ENCODE assay signal across 4 cellular contexts in genomic region chr4:112700679-112701078, GRCh38.
A peak's percentile ranks its signal among the peaks of the same experiment; 100 is the strongest.
TF ChIP-seq lines count a peak whose summit lies in the region.

No MANE protein-coding gene starts in this region.

TF ChIP-seq in HepG2, 621 proteins besides CTCF, POLR2A, EP300 and RAD21:
- TF ChIP-seq ZNF563 (CRISPR knock-in tag; IDR thresholded peaks at IDR 0.05) (no peak), HNRNPK (IDR thresholded peaks at IDR 0.05; ENCODE audit: low read depth, low read length, poor library complexity, severe bottlenecking) (peak; percentile 45), CEBPB (IDR thresholded peaks at IDR 0.05; ENCODE audit: borderline replicate concordance, low read depth, low read length) (peak; percentile 65; the same call in 1 of the 2 replicates)

TF ChIP-seq in IMR-90, 13 proteins besides CTCF, POLR2A, EP300 and RAD21:
- peak; percentile 72 for TF ChIP-seq CEBPB (IDR thresholded peaks at IDR 0.05; ENCODE audit: low read depth, low read length)
- no peak for TF ChIP-seq ELK1 (IDR thresholded peaks at IDR 0.05; ENCODE audit: borderline replicate concordance, low read depth, low read length)
- TF ChIP-seq USF2 (IDR thresholded peaks at IDR 0.05; ENCODE audit: low read depth, low read length): no peak

TF ChIP-seq in K562, 482 proteins besides CTCF, POLR2A, EP300 and RAD21:
- no peak for TF ChIP-seq PHB (CRISPR knock-in tag; IDR thresholded peaks at IDR 0.05)
- TF ChIP-seq HSF4 (CRISPR knock-in tag; IDR thresholded peaks at IDR 0.05; ENCODE audit: borderline replicate concordance): no peak
- TF ChIP-seq TCF3 (CRISPR knock-in tag; IDR thresholded peaks at IDR 0.05): no peak
- no peak for TF ChIP-seq USF1 (CRISPR knock-in tag; IDR thresholded peaks at IDR 0.05)
- no peak for TF ChIP-seq CEBPG (CRISPR knock-in tag; IDR thresholded peaks at IDR 0.05)
- TF ChIP-seq CEBPG (tag; conservative IDR thresholded peaks at IDR 0.05 in 1 of 2, IDR thresholded peaks at IDR 0.05 in 1 of 2): peak; percentile 44 to 49; a peak in 2 of 4 replicates
- no peak for TF ChIP-seq ELF4 (CRISPR knock-in tag; IDR thresholded peaks at IDR 0.05)
- TF ChIP-seq THAP7 (CRISPR knock-in tag; IDR thresholded peaks at IDR 0.05): no peak
- no peak for TF ChIP-seq TAL1 (IDR thresholded peaks at IDR 0.05)
- TF ChIP-seq CEBPB (tag; IDR thresholded peaks at IDR 0.05): peak; percentile 56; the same call in 1 of the 2 replicates

TF ChIP-seq in H1, 55 proteins besides CTCF, POLR2A, EP300 and RAD21:
- TF ChIP-seq RNF2 (IDR thresholded peaks at IDR 0.05; ENCODE audit: borderline replicate concordance, low read depth, low read length, missing control alignments, poor library complexity, severe bottlenecking): no peak
- TF ChIP-seq TAF1 (IDR thresholded peaks at IDR 0.05; ENCODE audit: low read depth, low read length): no peak
- peak; percentile 27; the same call in 1 of the 2 replicates for TF ChIP-seq CEBPB (IDR thresholded peaks at IDR 0.05; ENCODE audit: low read depth, low read length)
- TF ChIP-seq CREB1 (IDR thresholded peaks at IDR 0.05): no peak
- TF ChIP-seq EGR1 (IDR thresholded peaks at IDR 0.05; ENCODE audit: borderline replicate concordance, low read depth, low read length): no peak
- TF ChIP-seq JUND (IDR thresholded peaks at IDR 0.05; ENCODE audit: low read length): no peak
- TF ChIP-seq CHD7 (IDR thresholded peaks at IDR 0.05; ENCODE audit: insufficient replicate concordance, low read length): no peak
